In the genomic region with DNA sequence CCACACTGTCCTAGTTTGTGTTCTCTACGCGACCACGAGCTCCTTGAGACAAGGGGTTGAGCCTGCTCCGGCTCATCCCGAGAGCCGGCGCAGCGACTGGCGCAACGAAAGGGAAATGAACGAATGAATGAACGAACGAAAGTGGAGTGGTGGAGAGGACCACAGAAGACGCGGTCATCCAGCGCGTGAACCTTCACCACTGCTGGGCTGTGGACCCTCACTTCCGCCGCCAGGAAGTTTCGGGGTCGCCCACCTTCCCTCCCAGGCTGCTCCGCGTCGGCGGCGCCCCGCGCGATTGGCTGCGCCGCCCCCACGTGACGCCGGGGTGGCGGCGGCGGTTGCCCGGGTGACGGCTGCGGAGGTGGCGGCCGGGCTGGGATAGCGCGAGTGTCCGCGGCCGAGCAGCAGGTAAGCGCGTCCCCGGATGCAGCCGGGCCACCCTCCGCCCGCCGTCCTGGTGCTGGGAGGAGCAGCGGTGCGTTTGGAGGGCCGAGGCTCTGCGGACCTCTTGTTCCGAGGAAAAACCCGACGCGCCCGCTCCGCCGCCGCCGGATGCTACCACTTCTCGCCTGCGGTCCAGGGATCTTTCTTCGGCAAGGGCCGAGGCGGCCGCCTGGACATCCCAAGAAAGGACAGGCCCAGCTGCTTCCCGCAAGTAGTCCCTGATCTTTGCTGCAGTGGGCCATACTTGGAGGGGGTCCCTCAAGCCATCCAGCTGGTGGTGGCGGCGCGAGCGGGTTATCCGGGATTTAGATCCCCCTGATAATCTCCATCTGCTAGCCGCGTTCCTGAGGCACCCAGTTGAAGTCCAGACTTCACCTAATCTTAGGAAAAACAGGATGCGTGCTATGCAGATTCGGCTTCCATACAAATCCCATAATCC, we compare ENCODE assay signal across 8 cellular contexts. TPM values are rescaled to one million over a fixed set of nuclear protein-coding genes. Genes with fewer than 3 reads are reported as not detected.
DNase-seq lines count a peak whose midpoint lies in the region; ATAC-seq and TF ChIP-seq lines count a peak whose summit lies in the region.

A gene with protein sequence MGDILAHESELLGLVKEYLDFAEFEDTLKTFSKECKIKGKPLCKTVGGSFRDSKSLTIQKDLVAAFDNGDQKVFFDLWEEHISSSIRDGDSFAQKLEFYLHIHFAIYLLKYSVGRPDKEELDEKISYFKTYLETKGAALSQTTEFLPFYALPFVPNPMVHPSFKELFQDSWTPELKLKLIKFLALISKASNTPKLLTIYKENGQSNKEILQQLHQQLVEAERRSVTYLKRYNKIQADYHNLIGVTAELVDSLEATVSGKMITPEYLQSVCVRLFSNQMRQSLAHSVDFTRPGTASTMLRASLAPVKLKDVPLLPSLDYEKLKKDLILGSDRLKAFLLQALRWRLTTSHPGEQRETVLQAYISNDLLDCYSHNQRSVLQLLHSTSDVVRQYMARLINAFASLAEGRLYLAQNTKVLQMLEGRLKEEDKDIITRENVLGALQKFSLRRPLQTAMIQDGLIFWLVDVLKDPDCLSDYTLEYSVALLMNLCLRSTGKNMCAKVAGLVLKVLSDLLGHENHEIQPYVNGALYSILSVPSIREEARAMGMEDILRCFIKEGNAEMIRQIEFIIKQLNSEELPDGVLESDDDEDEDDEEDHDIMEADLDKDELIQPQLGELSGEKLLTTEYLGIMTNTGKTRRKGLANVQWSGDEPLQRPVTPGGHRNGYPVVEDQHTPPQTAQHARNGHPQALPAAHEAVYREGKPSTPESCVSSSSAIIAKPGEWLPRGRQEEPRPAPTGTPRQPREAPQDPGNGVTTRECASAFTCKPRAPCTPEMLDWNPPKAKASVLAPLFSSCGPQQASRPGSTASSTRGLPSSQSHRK (plus strand): TSS at position 341 of the 883 bp plus-strand sequence. CDS start 7,608 bp downstream, outside the sequence.

- intact Hi-C loops in testis (cut with DNase I; ENCODE audit: low total_unique reads): loop anchor here (10.0 kb wide), 1 partner anchor 84 kb away; no protein-coding TSS in a partner anchor

- H3K18ac ChIP-seq in H9 (ENCODE audit: insufficient read length, low read depth, low read length): peak within 1 kb of the TSS; percentile 49

- peaks cover 3 to 8% of the 10 kb centered on the region in 2 experiments; a peak in 4 of 5 replicates for H3K9me3 Mint-ChIP-seq in H9
- no peaks in the 10 kb centered on the region for H3K9me3 Mint-ChIP-seq in activated naive CD4-positive, alpha-beta T cell treated with anti-CD3 and anti-CD28 coated beads, Interleukin-2, amount 50 U/mL, for 24 hours

- peak within 1 kb of the TSS; percentile 72 for H3K9ac ChIP-seq in H9 (ENCODE audit: extremely low read depth, insufficient read length, low read length)

- TF ChIP-seq CTCF in H9 (conservative IDR thresholded peaks at IDR 0.05): no peak
- no peak for TF ChIP-seq CTCF in osteoblast (IDR thresholded peaks at IDR 0.05; ENCODE audit: extremely low read depth, low read depth, low read length)
- TF ChIP-seq CTCF in testis (IDR thresholded peaks at IDR 0.05): no peak

- no peak within 1 kb of the TSS for H2BK120ac ChIP-seq in H9 (ENCODE audit: low read depth, low read length, poor library complexity, severe bottlenecking)

- no peaks in the 10 kb centered on the region for H3K4me1 ChIP-seq in H9 (ENCODE audit: insufficient read depth, low read length)
- H3K4me1 ChIP-seq in osteoblast (ENCODE audit: insufficient read depth, low read length): peaks cover 26% of the 10 kb centered on the region
- peaks cover 5% of the 10 kb centered on the region for H3K4me1 ChIP-seq in testis

- H3K4me3 ChIP-seq in GM08714 (ENCODE audit: low read length) (peak within 1 kb of the TSS; percentile 67), osteoblast (ENCODE audit: insufficient read depth, low read length) (peak within 1 kb of the TSS; percentile 82), testis (peak within 1 kb of the TSS; percentile 86 to 87)

- H4K5ac ChIP-seq in H9 (ENCODE audit: insufficient read length, low read depth, low read length): no peak within 1 kb of the TSS

- H2BK5ac ChIP-seq in H9 (ENCODE audit: insufficient read length, low read length): no peak within 1 kb of the TSS

- WGBS in H9 (ENCODE audit: extremely low coverage, insufficient read length, low lambda C conversion rate): no CpG with 5 or more reads among the region's 83 CpGs
- WGBS in testis, 2 donors: 0% methylated on average over 22 to 44 of the region's 83 CpGs

- no peaks in the 10 kb centered on the region for H4K20me1 ChIP-seq in H9 (ENCODE audit: control insufficient read depth, insufficient read depth, insufficient read length)
- H4K20me1 ChIP-seq in osteoblast (ENCODE audit: insufficient read depth, low read length): peaks cover 11% of the 10 kb centered on the region

- H3K4ac ChIP-seq in H9 (ENCODE audit: low read depth, low read length): no peak within 1 kb of the TSS

- no peak within 1 kb of the TSS for H2BK15ac ChIP-seq in H9 (ENCODE audit: low read depth, low read length)

- no peak within 1 kb of the TSS for H2AK5ac ChIP-seq in H9 (ENCODE audit: insufficient read length, low read length)

- peaks cover 3% of the 10 kb centered on the region for H3K23me2 ChIP-seq in H9 (ENCODE audit: insufficient read length, low read depth, low read length, poor library complexity, severe bottlenecking)

- no peak within 1 kb of the TSS for H3K23ac ChIP-seq in H9 (ENCODE audit: insufficient read length, low read depth, low read length)

- DNase-seq in H9: peak; percentile 88
- DNase-seq in M059J (ENCODE audit: low read depth): peak; percentile 68
- DNase-seq in glomerular visceral epithelial cell (ENCODE audit: extremely low spot score): peak; percentile 84
- peak; percentile 99 for DNase-seq in osteoblast (ENCODE audit: insufficient read length, low spot score, missing footprints)
- peak; percentile 86 for DNase-seq in testis

- H2BK12ac ChIP-seq in H9 (ENCODE audit: insufficient read length, low read depth, low read length): no peak within 1 kb of the TSS

- no peaks in the 10 kb centered on the region for H3K79me2 ChIP-seq in H9 (ENCODE audit: insufficient read depth, low read length)
- peaks cover 46% of the 10 kb centered on the region for H3K79me2 ChIP-seq in osteoblast (ENCODE audit: insufficient read depth, low read length)

- peak; percentile 96 for ATAC-seq in SK-N-SH treated with all-trans-retinoic acid at 6 μM for 48 hours

- peak within 1 kb of the TSS; percentile 73 to 96 (median 96); a peak in 6 of 7 replicates for H3K27ac Mint-ChIP-seq in H9
- H3K27ac Mint-ChIP-seq in activated naive CD4-positive, alpha-beta T cell treated with anti-CD3 and anti-CD28 coated beads, Interleukin-2, amount 50 U/mL, for 24 hours: peak within 1 kb of the TSS; percentile 51

- H4K8ac ChIP-seq in H9 (replicated peaks; ENCODE audit: insufficient read length, low read depth, low read length): no peak within 1 kb of the TSS

- H4K91ac ChIP-seq in H9 (ENCODE audit: insufficient read length, low read depth, low read length): no peak within 1 kb of the TSS

- H2BK20ac ChIP-seq in H9 (ENCODE audit: low read depth, low read length, poor library complexity, severe bottlenecking): no peak within 1 kb of the TSS

- H2AFZ ChIP-seq in H9 (ENCODE audit: low read length): no peak within 1 kb of the TSS
- peak within 1 kb of the TSS; percentile 96 for H2AFZ ChIP-seq in osteoblast (ENCODE audit: low read length)

- H3K4me2 ChIP-seq in H9 (ENCODE audit: insufficient read depth, insufficient read length, low read length): peak within 1 kb of the TSS; percentile 69
- H3K4me2 ChIP-seq in osteoblast (ENCODE audit: insufficient read depth, low read length): peak within 1 kb of the TSS; percentile 89

- H3K9me3 ChIP-seq in H9 (ENCODE audit: control insufficient read depth, low read depth, low read length): no peaks in the 10 kb centered on the region
- H3K9me3 ChIP-seq in osteoblast (ENCODE audit: low read depth, low read length): no peaks in the 10 kb centered on the region
- H3K9me3 ChIP-seq in testis: no peaks in the 10 kb centered on the region

- TF ChIP-seq POLR2A in testis (IDR thresholded peaks at IDR 0.05): no peak

- H3K36me3 Mint-ChIP-seq in H9 (ENCODE audit: insufficient read depth in 1 of 3, low read depth in 3 of 3): peaks cover 21 to 23% (median 22%) of the 10 kb centered on the region in 3 experiments
- H3K36me3 Mint-ChIP-seq in activated naive CD4-positive, alpha-beta T cell treated with anti-CD3 and anti-CD28 coated beads, Interleukin-2, amount 50 U/mL, for 24 hours: no peaks in the 10 kb centered on the region

- H3K36me3 ChIP-seq in osteoblast (ENCODE audit: insufficient read depth, low read length): peaks cover 4% of the 10 kb centered on the region
- H3K36me3 ChIP-seq in testis (ENCODE audit: low read depth, missing control alignments): no peaks in the 10 kb centered on the region

- peak within 1 kb of the TSS; percentile 96 to 98 for H3K4me3 Mint-ChIP-seq in H9
- H3K4me3 Mint-ChIP-seq in activated naive CD4-positive, alpha-beta T cell treated with anti-CD3 and anti-CD28 coated beads, Interleukin-2, amount 50 U/mL, for 24 hours: peak within 1 kb of the TSS; percentile 93

- no peak within 1 kb of the TSS for H3K14ac ChIP-seq in H9 (ENCODE audit: insufficient read depth, low read length)

- H3K27me3 Mint-ChIP-seq in H9 (ENCODE audit: low read depth): no peaks in the 10 kb centered on the region; the same call in 1 of the 2 replicates
- H3K27me3 Mint-ChIP-seq in activated naive CD4-positive, alpha-beta T cell treated with anti-CD3 and anti-CD28 coated beads, Interleukin-2, amount 50 U/mL, for 24 hours: peaks cover 3% of the 10 kb centered on the region

- H3K56ac ChIP-seq in H9 (ENCODE audit: insufficient read length, low read depth, low read length): no peak within 1 kb of the TSS

- no peaks in the 10 kb centered on the region for H3K79me1 ChIP-seq in H9 (ENCODE audit: insufficient read depth, low read depth, low read length, poor library complexity, severe bottlenecking)

- H3K27me3 ChIP-seq in H9 (ENCODE audit: insufficient read depth, low read length) (no peaks in the 10 kb centered on the region), osteoblast (ENCODE audit: insufficient read depth, low read length) (no peaks in the 10 kb centered on the region), testis (no peaks in the 10 kb centered on the region)

- no peak within 1 kb of the TSS for H3T11ph ChIP-seq in H9 (ENCODE audit: low read length)

- peaks cover 22 to 23% of the 10 kb centered on the region in 2 experiments for H3K4me1 Mint-ChIP-seq in H9
- peaks cover 12% of the 10 kb centered on the region for H3K4me1 Mint-ChIP-seq in activated naive CD4-positive, alpha-beta T cell treated with anti-CD3 and anti-CD28 coated beads, Interleukin-2, amount 50 U/mL, for 24 hours

- no peak within 1 kb of the TSS for H3K27ac ChIP-seq in H9 (ENCODE audit: insufficient read length, low read depth, low read length)
- peak within 1 kb of the TSS; percentile 66 for H3K27ac ChIP-seq in osteoblast (ENCODE audit: low read depth, low read length)
- H3K27ac ChIP-seq in testis: peak within 1 kb of the TSS; percentile 32 to 52

TF ChIP-seq in SK-N-SH treated with all-trans-retinoic acid at 6 μM for 48 hours, 23 proteins besides CTCF, POLR2A, EP300 and RAD21 (continues in another document):
- no peak for TF ChIP-seq ARNTL (CRISPR knock-in tag; IDR thresholded peaks at IDR 0.05; ENCODE audit: borderline replicate concordance, low read depth)
- TF ChIP-seq TCF4 (CRISPR knock-in tag; IDR thresholded peaks at IDR 0.05; ENCODE audit: borderline replicate concordance): 0 out of 2 replicates have a peak, but pooled peaks have one; percentile 14

RNA-seq across cellular contexts. Expression of the gene that starts here (rescaled TPM):
- 33.8 and 37.6 TPM in 2 replicates for total RNA-seq in H9 (2021)
- 48.5 and 68.2 TPM in 2 replicates for total RNA-seq in M059J (2014; rRNA removed; shearing (Covaris generic))
- total RNA-seq in osteoblast: 221 and 240 TPM in 2 replicates
- total RNA-seq in testis: 10 to 100 TPM; 47.5 to 49.7 TPM
- 35.0 TPM for polyA plus RNA-seq in testis (ENCODE audit: insufficient read depth, low read depth, low replicate concordance)
